1 cellular context compared by ENCODE assay signal in genomic region chr17:61416540-61417363, GRCh38.
TF ChIP-seq lines count a peak whose summit lies in the region.

No MANE protein-coding gene starts in this region.

TF ChIP-seq in HepG2, 621 proteins besides CTCF, POLR2A, EP300 and RAD21 (continued from another document and continues in another):
- TF ChIP-seq ZNF687 (CRISPR knock-in tag; IDR thresholded peaks at IDR 0.05) (peak; percentile 90), RARA (CRISPR knock-in tag; IDR thresholded peaks at IDR 0.05) (no peak), ZSCAN29 (CRISPR knock-in tag; conservative IDR thresholded peaks at IDR 0.05) (no peak), NR1H2 (CRISPR knock-in tag; IDR thresholded peaks at IDR 0.05; ENCODE audit: borderline replicate concordance, low read depth) (no peak), SP4 (CRISPR knock-in tag; IDR thresholded peaks at IDR 0.05) (peak; percentile 64; the same call in 1 of the 2 replicates), NFAT5 (CRISPR knock-in tag; IDR thresholded peaks at IDR 0.05) (0 out of 2 replicates have a peak, but pooled peaks have one; percentile 18), CEBPB (IDR thresholded peaks at IDR 0.05; ENCODE audit: borderline replicate concordance, low read depth, low read length) (no peak), ZNF142 (CRISPR knock-in tag; IDR thresholded peaks at IDR 0.05) (peak; percentile 73), ZFY (CRISPR knock-in tag; IDR thresholded peaks at IDR 0.05) (peak; percentile 62), ZNF614 (CRISPR knock-in tag; IDR thresholded peaks at IDR 0.05; ENCODE audit: borderline replicate concordance) (peak; percentile 20; the same call in 1 of the 2 replicates), ZNF512 (CRISPR knock-in tag; IDR thresholded peaks at IDR 0.05) (no peak), ZNF333 (CRISPR knock-in tag; IDR thresholded peaks at IDR 0.05; ENCODE audit: borderline replicate concordance) (no peak), ATAD3A (CRISPR knock-in tag; IDR thresholded peaks at IDR 0.05) (no peak), SSRP1 (CRISPR knock-in tag; IDR thresholded peaks at IDR 0.05) (no peak), ZNF274 (CRISPR knock-in tag; IDR thresholded peaks at IDR 0.05) (no peak), HIVEP1 (CRISPR knock-in tag; IDR thresholded peaks at IDR 0.05) (no peak; the same call in 1 of the 2 replicates), ZNF780A (CRISPR knock-in tag; IDR thresholded peaks at IDR 0.05) (no peak), KDM2A (CRISPR knock-in tag; IDR thresholded peaks at IDR 0.05; ENCODE audit: borderline replicate concordance, low read depth) (peak; percentile 93), IKZF4 (CRISPR knock-in tag; IDR thresholded peaks at IDR 0.05; ENCODE audit: borderline replicate concordance, low read depth, not compliant biosample characterization) (no peak), SNAI1 (CRISPR knock-in tag; IDR thresholded peaks at IDR 0.05; ENCODE audit: borderline replicate concordance) (no peak), HNF1B (CRISPR knock-in tag; IDR thresholded peaks at IDR 0.05) (0 out of 2 replicates have a peak, but pooled peaks have one; percentile 75), THAP8 (CRISPR knock-in tag; IDR thresholded peaks at IDR 0.05; ENCODE audit: borderline replicate concordance) (no peak), PPARG (CRISPR knock-in tag; conservative IDR thresholded peaks at IDR 0.05) (no peak), RERE (CRISPR knock-in tag; IDR thresholded peaks at IDR 0.05; ENCODE audit: low read depth) (no peak), ZNF17 (CRISPR knock-in tag; IDR thresholded peaks at IDR 0.05) (no peak), SP1 (IDR thresholded peaks at IDR 0.05) (no peak), SP1 (CRISPR knock-in tag; IDR thresholded peaks at IDR 0.05) (peak; percentile 48), ZNF749 (CRISPR knock-in tag; IDR thresholded peaks at IDR 0.05; ENCODE audit: borderline replicate concordance) (no peak), ZNF746 (CRISPR knock-in tag; IDR thresholded peaks at IDR 0.05) (no peak), ZNF607 (CRISPR knock-in tag; IDR thresholded peaks at IDR 0.05; ENCODE audit: borderline replicate concordance) (0 out of 2 replicates have a peak, but pooled peaks have one; percentile 47)
